In the genomic region with DNA sequence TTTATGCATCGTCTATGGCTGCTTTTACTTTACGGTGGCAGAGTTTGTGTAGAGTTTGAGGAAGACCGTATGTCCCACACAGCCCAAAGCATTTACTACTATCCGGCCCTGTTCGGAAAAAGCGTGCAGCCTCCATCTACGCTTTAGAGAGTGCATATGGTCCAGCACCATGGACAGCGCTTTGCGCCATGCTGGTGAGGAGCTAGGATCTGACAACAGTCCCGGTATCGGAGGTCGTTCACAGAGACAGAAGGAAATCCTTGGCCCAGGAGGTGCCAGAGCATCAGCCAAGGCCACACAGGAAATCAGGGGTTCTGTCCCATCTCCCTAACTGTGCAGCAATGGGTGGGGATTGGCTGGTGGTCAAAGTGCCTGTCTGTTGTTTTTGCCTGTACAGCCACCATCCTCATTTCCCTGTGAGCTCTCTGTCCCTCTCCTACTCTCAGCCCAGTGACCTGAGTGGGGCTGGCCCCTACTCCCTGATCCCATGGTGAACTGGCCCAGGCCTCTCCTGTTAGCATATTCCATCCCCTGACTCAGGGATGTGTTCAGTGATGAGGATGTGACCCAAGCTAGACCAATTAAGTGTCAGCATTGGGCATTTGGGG, we compare ENCODE assay signal across 10 cellular contexts. TPM values are rescaled to one million over a fixed set of nuclear protein-coding genes. Genes with fewer than 3 reads are reported as not detected.
A peak's percentile ranks its signal among the peaks of the same experiment; 100 is the strongest.
DNase-seq lines count a peak whose midpoint lies in the region; ATAC-seq and TF ChIP-seq lines count a peak whose summit lies in the region.
"Had no signal": no experiment of that assay in that cellular context is flagged by ENCODE, and none has a peak within 500 bp of the region (broad histone marks: within the 10 kb centered on the region; RNA-seq: fewer than 3 reads in every experiment).

No MANE protein-coding gene starts in this region.

- no peak overlapping the region for H3K27ac ChIP-seq in OCI-LY7 (ENCODE audit: low read depth, low read length, poor library complexity, severe bottlenecking)
- no peak overlapping the region for H3K27ac ChIP-seq in right cardiac atrium (ENCODE audit: low read length)

- 10% methylated on average over 12 of the region's 12 CpGs for WGBS in right cardiac atrium

- H3K27ac Mint-ChIP-seq in activated naive CD4-positive, alpha-beta T cell treated with anti-CD3 and anti-CD28 coated beads for 36 hours = no peak overlapping the region
- H3K27ac Mint-ChIP-seq: stimulated activated naive CD8-positive, alpha-beta T cell treated with anti-CD3 and anti-CD28 coated beads, Interleukin-15, Interleukin-2, amounts not matched to agents 100 ng/mL and 50 ng/mL, for 24 hours had no signal

- H3K4me1 Mint-ChIP-seq in activated naive CD4-positive, alpha-beta T cell treated with anti-CD3 and anti-CD28 coated beads for 36 hours (ENCODE audit: low read depth) = no peaks in the 10 kb centered on the region
- H3K4me1 Mint-ChIP-seq: brain had no signal

- peaks cover 26% of the 10 kb centered on the region for H3K27me3 Mint-ChIP-seq in activated naive CD4-positive, alpha-beta T cell treated with anti-CD3 and anti-CD28 coated beads for 36 hours (ENCODE audit: low read depth)

- no peaks in the 10 kb centered on the region for H3K79me2 ChIP-seq in OCI-LY7 (ENCODE audit: insufficient read depth, low read depth, low read length)

- H3K36me3 Mint-ChIP-seq in activated naive CD4-positive, alpha-beta T cell treated with anti-CD3 and anti-CD28 coated beads for 36 hours (ENCODE audit: low read depth) = no peaks in the 10 kb centered on the region
- H3K36me3 Mint-ChIP-seq: brain had no signal

- no TSS peak for BruUV-seq in OCI-LY7 (replicated peaks; lab: Mats Ljungman, UMichigan)

- H3K9me3 ChIP-seq in OCI-LY7 (ENCODE audit: low read length) = no peaks in the 10 kb centered on the region
- H3K9me3 ChIP-seq in right cardiac atrium (ENCODE audit: control insufficient read depth, low read length) = no peaks in the 10 kb centered on the region

- H3K9me2 ChIP-seq in OCI-LY7 (ENCODE audit: insufficient read depth, low read length) = no peaks in the 10 kb centered on the region

- H2AFZ ChIP-seq in OCI-LY7 (ENCODE audit: low read length) = no peak overlapping the region

- no peak overlapping the region for H3K4me3 ChIP-seq in OCI-LY7 (ENCODE audit: low read depth, low read length, poor library complexity, severe bottlenecking)
- H3K4me3 ChIP-seq in right cardiac atrium (ENCODE audit: low read length) = no peak overlapping the region

- H4K20me1 ChIP-seq in OCI-LY7 (ENCODE audit: insufficient read depth, low read length) = no peaks in the 10 kb centered on the region

- H3K4me1 ChIP-seq in OCI-LY7 (ENCODE audit: insufficient read depth, low read length, poor library complexity, severe bottlenecking) (no peaks in the 10 kb centered on the region), right cardiac atrium (ENCODE audit: control insufficient read depth, insufficient read depth, low read length) (no peaks in the 10 kb centered on the region)

- no peak overlapping the region for H3K4me2 ChIP-seq in OCI-LY7 (ENCODE audit: low read length)

- no peaks in the 10 kb centered on the region for H3K9me3 Mint-ChIP-seq in activated naive CD4-positive, alpha-beta T cell treated with anti-CD3 and anti-CD28 coated beads for 36 hours
- H3K9me3 Mint-ChIP-seq: stimulated activated naive CD8-positive, alpha-beta T cell treated with anti-CD3 and anti-CD28 coated beads, Interleukin-15, Interleukin-2, amounts not matched to agents 100 ng/mL and 50 ng/mL, for 24 hours had no signal

- no peak for TF ChIP-seq CTCF in OCI-LY7 (conservative IDR thresholded peaks at IDR 0.05; ENCODE audit: low read length)

- POLR2A ChIA-PET in OCI-LY7 (lab: Charles Lee) = no interaction called here

- ATAC-seq in right cardiac atrium (peak; percentile 40 to 73), GM18502 (IDR thresholded peaks at IDR 0.05; ENCODE audit: poor library complexity, unreplicated experiment) (no peak)

- H3K4me3 Mint-ChIP-seq in activated naive CD4-positive, alpha-beta T cell treated with anti-CD3 and anti-CD28 coated beads for 36 hours = no peak overlapping the region
- H3K4me3 Mint-ChIP-seq: stimulated activated naive CD8-positive, alpha-beta T cell treated with anti-CD3 and anti-CD28 coated beads, Interleukin-15, Interleukin-2, amounts not matched to agents 100 ng/mL and 50 ng/mL, for 24 hours had no signal

- CTCF ChIA-PET in OCI-LY7 (lab: Charles Lee; ENCODE audit: unreplicated experiment) = no interaction called here
- CTCF ChIA-PET in activated naive CD4-positive, alpha-beta T cell treated with anti-CD3 and anti-CD28 coated beads for 36 hours (lab: Charles Lee) = no interaction called here

- H3K36me3 ChIP-seq in OCI-LY7 (ENCODE audit: insufficient read depth, low read length) = no peaks in the 10 kb centered on the region

- intact Hi-C loops in OCI-LY7 (cut with micrococcal nuclease; ENCODE audit: unreplicated experiment) = no loop called here
- intact Hi-C loops in activated naive CD4-positive, alpha-beta T cell treated with anti-CD3 and anti-CD28 coated beads for 36 hours (cut with micrococcal nuclease) = no loop called here
- intact Hi-C loops in right cardiac atrium (cut with DNase I) = no loop called here

- no peaks in the 10 kb centered on the region for H3K27me3 ChIP-seq in right cardiac atrium (ENCODE audit: control insufficient read depth, insufficient read depth)

- DNase-seq in EH (ENCODE audit: low read depth) = peak; percentile 73
- DNase-seq in OCI-LY7 (ENCODE audit: low spot score) = peak; percentile 32
- peak; percentile 76 for DNase-seq in activated naive CD4-positive, alpha-beta T cell treated with anti-CD3 and anti-CD28 coated beads for 36 hours
- peak; percentile 64 to 85 (median 80) for DNase-seq in right cardiac atrium
- peak; percentile 20 to 46 for DNase-seq in stimulated activated CD4-positive, alpha-beta T cell treated with anti-CD3 and anti-CD28 coated beads, Interleukin-12 subunit alpha, Interleukin-12 subunit beta, amount 100 ng/mL, for 24 hours (ENCODE audit: low read depth in 2 of 2)
- no peak for DNase-seq in NCI-H69 (lab: John Stamatoyannopoulos, UW)
- DNase-seq in DMS153 treated with DMSO at 0.1 percent for 48 hours (lab: John Stamatoyannopoulos, UW; ENCODE audit: unreplicated experiment) = no peak

RNA-seq across cellular contexts. Expression of a gene that starts 16.2 kb away (rescaled TPM):
- total RNA-seq in OCI-LY7 (2014; rRNA removed; shearing (Covaris generic)) = not detected in 2 replicates
- not detected in 2 replicates for total RNA-seq in OCI-LY7 (2022)
- not detected for total RNA-seq in activated naive CD4-positive, alpha-beta T cell treated with anti-CD3 and anti-CD28 coated beads for 36 hours
- total RNA-seq in right cardiac atrium = not detected
- not detected for polyA plus RNA-seq in right cardiac atrium

RNA-seq across cellular contexts. Expression of a gene that starts 23.5 kb away (rescaled TPM):
- total RNA-seq in OCI-LY7 (2014; rRNA removed; shearing (Covaris generic)) = not detected in 2 replicates
- total RNA-seq in OCI-LY7 (2022) (not detected in 2 replicates), right cardiac atrium (not detected)
- under 1 TPM in 1 of 2 experiments, not detected in 1; 0.05 TPM for total RNA-seq in activated naive CD4-positive, alpha-beta T cell treated with anti-CD3 and anti-CD28 coated beads for 36 hours
- not detected for polyA plus RNA-seq in right cardiac atrium

RNA-seq across cellular contexts. Expression of a gene that starts 27.9 kb away (rescaled TPM):
- total RNA-seq in OCI-LY7 (2014; rRNA removed; shearing (Covaris generic)) = 0.95 and 1.4 TPM in 2 replicates
- 2.0 and 2.2 TPM in 2 replicates for total RNA-seq in OCI-LY7 (2022)
- 1 to 10 TPM; 1.0 to 1.1 TPM for total RNA-seq in activated naive CD4-positive, alpha-beta T cell treated with anti-CD3 and anti-CD28 coated beads for 36 hours
- total RNA-seq in right cardiac atrium = not detected
- polyA plus RNA-seq in right cardiac atrium = not detected

RNA-seq across cellular contexts. Expression of a gene that starts 39.6 kb away (rescaled TPM):
- total RNA-seq in OCI-LY7 (2014; rRNA removed; shearing (Covaris generic)) = 0.13 TPM in 1 of 2 replicates, not detected in the other
- total RNA-seq in OCI-LY7 (2022) (0.70 and 1.2 TPM in 2 replicates), right cardiac atrium (10 to 100 TPM; 18.0 to 26.3 (median 21.0) TPM)
- 1 to 10 TPM in 1 of 2 experiments, under 1 TPM in 1; 0.79 to 1.2 TPM for total RNA-seq in activated naive CD4-positive, alpha-beta T cell treated with anti-CD3 and anti-CD28 coated beads for 36 hours
- 33.2 TPM for polyA plus RNA-seq in right cardiac atrium

RNA-seq across cellular contexts. Expression of a gene that starts 53.4 kb away (rescaled TPM):
- total RNA-seq in OCI-LY7 (2014; rRNA removed; shearing (Covaris generic)) = 15.1 and 21.3 TPM in 2 replicates
- total RNA-seq in OCI-LY7 (2022) (94.6 and 130 TPM in 2 replicates), right cardiac atrium (10 to 100 TPM in 1 of 4 donors, 1 to 10 TPM in 3; 1.5 to 11.8 (median 4.9) TPM)
- 10 to 100 TPM; 49.5 to 61.6 TPM for total RNA-seq in activated naive CD4-positive, alpha-beta T cell treated with anti-CD3 and anti-CD28 coated beads for 36 hours
- 4.3 TPM for polyA plus RNA-seq in right cardiac atrium

Comparison
In these comparisons a context has a peak if more than half of its experiments do, and no peak if none do; other contexts are left out.
1. DNase-seq: peak in EH (single experiment), OCI-LY7 (single experiment), activated naive CD4-positive, alpha-beta T cell treated with anti-CD3 and anti-CD28 coated beads for 36 hours (single experiment), right cardiac atrium (3 of 3) and stimulated activated CD4-positive, alpha-beta T cell treated with anti-CD3 and anti-CD28 coated beads, Interleukin-12 subunit alpha, Interleukin-12 subunit beta, amount 100 ng/mL, for 24 hours (2 of 2); none in NCI-H69 (single experiment) and DMS153 treated with DMSO at 0.1 percent for 48 hours (single experiment).